In the genomic region with DNA sequence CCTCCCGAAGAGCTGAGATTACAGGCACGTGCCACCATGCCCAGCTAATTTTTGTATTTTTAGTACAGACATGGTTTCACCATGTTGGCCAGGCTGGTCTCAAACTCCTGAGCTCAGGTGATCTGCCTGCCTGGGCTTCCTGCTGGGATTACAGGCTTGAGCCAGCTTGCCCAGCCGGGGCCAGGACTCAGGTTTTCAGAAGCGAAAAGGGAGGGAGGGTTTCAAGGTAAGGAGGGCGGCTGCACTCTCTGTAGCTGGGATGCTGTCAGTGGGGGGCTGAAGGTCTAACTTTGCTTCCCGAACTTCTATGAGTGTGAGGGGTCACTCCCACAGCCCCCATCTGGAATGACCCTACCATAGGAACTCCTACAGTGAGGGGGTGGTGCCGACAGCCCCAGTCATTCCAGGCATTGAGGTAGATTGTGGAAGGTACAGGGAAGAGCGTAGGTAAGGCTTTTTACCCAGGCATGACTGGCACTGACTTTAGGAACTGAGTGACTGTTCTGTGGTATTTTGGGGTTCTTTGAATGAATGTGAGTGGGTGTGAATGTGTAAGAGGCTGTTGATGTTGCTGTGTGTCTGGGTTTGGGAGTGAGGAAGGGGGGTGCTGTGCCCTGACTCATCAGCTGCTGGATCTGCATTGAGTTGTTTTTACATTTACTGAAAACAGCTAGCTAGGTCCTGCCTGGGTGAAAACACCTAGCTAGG, we compare ENCODE assay signal across 1 cellular context.
TF ChIP-seq lines count a peak whose summit lies in the region.

No MANE protein-coding gene starts in this region.

TF ChIP-seq in IMR-90, 13 proteins besides CTCF, POLR2A, EP300 and RAD21 (continued from another document):
- TF ChIP-seq, protein P1, sequence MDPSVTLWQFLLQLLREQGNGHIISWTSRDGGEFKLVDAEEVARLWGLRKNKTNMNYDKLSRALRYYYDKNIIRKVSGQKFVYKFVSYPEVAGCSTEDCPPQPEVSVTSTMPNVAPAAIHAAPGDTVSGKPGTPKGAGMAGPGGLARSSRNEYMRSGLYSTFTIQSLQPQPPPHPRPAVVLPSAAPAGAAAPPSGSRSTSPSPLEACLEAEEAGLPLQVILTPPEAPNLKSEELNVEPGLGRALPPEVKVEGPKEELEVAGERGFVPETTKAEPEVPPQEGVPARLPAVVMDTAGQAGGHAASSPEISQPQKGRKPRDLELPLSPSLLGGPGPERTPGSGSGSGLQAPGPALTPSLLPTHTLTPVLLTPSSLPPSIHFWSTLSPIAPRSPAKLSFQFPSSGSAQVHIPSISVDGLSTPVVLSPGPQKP (IDR thresholded peaks at IDR 0.05; ENCODE audit: borderline replicate concordance, low read depth, low read length) = no peak
- TF ChIP-seq MXI1 (IDR thresholded peaks at IDR 0.05; ENCODE audit: borderline replicate concordance, low read depth, low read length) (no peak), NFE2L2 (IDR thresholded peaks at IDR 0.05; ENCODE audit: low read depth, low read length) (no peak), BHLHE40 (IDR thresholded peaks at IDR 0.05; ENCODE audit: low read depth, low read length) (peak; percentile 27; the same call in 1 of the 2 replicates), CEBPB (IDR thresholded peaks at IDR 0.05; ENCODE audit: low read depth, low read length) (no peak)
TF ChIP-seq in IMR-90: peak in this region for 3.
